In genomic region chr17:11035681-11036080, GRCh38 we compare ENCODE assay signal across 5 cellular contexts.
"Had no signal": no experiment of that assay in that cellular context is flagged by ENCODE, and none has a peak within 500 bp of the region (broad histone marks: within the 10 kb centered on the region; RNA-seq: fewer than 3 reads in every experiment).

No MANE protein-coding gene starts in this region.

- H2AFZ ChIP-seq: GM23338 had no signal

- H3K4me2 ChIP-seq: GM23338 had no signal

- DNase-seq: H9, HCEC 1CT, IMR-90 had no signal

- H3K4me3 ChIP-seq: GM23338, K562 had no signal
